20 cellular contexts compared by ENCODE assay signal in genomic region chr3:49769516-49769915, GRCh38. TPM values are rescaled to one million over a fixed set of nuclear protein-coding genes. Genes with fewer than 3 reads are reported as not detected.
A peak's percentile ranks its signal among the peaks of the same experiment; 100 is the strongest.
DNase-seq lines count a peak whose midpoint lies in the region; ATAC-seq and TF ChIP-seq lines count a peak whose summit lies in the region.
"Had no signal": no experiment of that assay in that cellular context is flagged by ENCODE, and none has a peak within 500 bp of the region (broad histone marks: within the 10 kb centered on the region; RNA-seq: fewer than 3 reads in every experiment).

No MANE protein-coding gene starts in this region.

- no peaks in the 10 kb centered on the region for H3K9me3 ChIP-seq in IMR-90 (ENCODE audit: control insufficient read depth, insufficient read depth, low read length)
- H3K9me3 ChIP-seq: Caco-2 had no signal

- TF ChIP-seq CTCF in activated CD8-positive, alpha-beta T cell treated with anti-CD3 and anti-CD28 coated beads for 36 hours (IDR thresholded peaks at IDR 0.05) = no peak
- TF ChIP-seq CTCF in IMR-90 (conservative IDR thresholded peaks at IDR 0.05; ENCODE audit: low read depth, low read length) (no peak), mesothelial cell of epicardium (IDR thresholded peaks at IDR 0.05; ENCODE audit: unreplicated experiment) (no peak)

- H3K4me1 ChIP-seq in IMR-90 (ENCODE audit: control insufficient read depth, insufficient read depth, low read length) = peaks cover 7% of the 10 kb centered on the region
- H3K4me1 ChIP-seq: Caco-2 had no signal

- H3K27me3 Mint-ChIP-seq in activated CD8-positive, alpha-beta T cell treated with anti-CD3 and anti-CD28 coated beads, Interleukin-2, amount 10 ng/mL, durations not matched to agents 7 days and 5 days (ENCODE audit: low read depth) = no peaks in the 10 kb centered on the region
- no peaks in the 10 kb centered on the region for H3K27me3 Mint-ChIP-seq in activated CD8-positive, alpha-beta T cell treated with anti-CD3 and anti-CD28 coated beads for 36 hours
- no peaks in the 10 kb centered on the region for H3K27me3 Mint-ChIP-seq in activated naive CD8-positive, alpha-beta T cell treated with anti-CD3 and anti-CD28 coated beads, Interleukin-2, amount 50 U/mL, for 24 hours
- H3K27me3 Mint-ChIP-seq in mesothelial cell of epicardium (ENCODE audit: low read depth) = no peaks in the 10 kb centered on the region

- H2BK15ac ChIP-seq in IMR-90 (ENCODE audit: low read depth, low read length) = no peak overlapping the region

- no peak for DNase-seq in activated CD8-positive, alpha-beta T cell treated with anti-CD3 and anti-CD28 coated beads, Interleukin-2, amount 10 ng/mL, durations not matched to agents 7 days and 5 days
- no peak for DNase-seq in activated CD8-positive, alpha-beta T cell treated with anti-CD3 and anti-CD28 coated beads for 36 hours
- peak; percentile 55 for DNase-seq in IMR-90
- DNase-seq in activated naive CD8-positive, alpha-beta T cell treated with anti-CD3 and anti-CD28 coated beads, Interleukin-2, amount 50 U/mL, for 24 hours = no peak
- no peak for DNase-seq in mesothelial cell of epicardium (ENCODE audit: low spot score in 2 of 2, unreplicated experiment in 2 of 2)
- no peak for DNase-seq in T-helper 1 cell
- DNase-seq in NCI-H748 treated with DMSO at 0.1 percent for 48 hours (lab: John Stamatoyannopoulos, UW) = no peak
- DNase-seq: Caco-2, DMS53, HCEC 1CT, NCI-H1436 treated with DMSO at 0.1 percent for 48 hours, NCI-H2107, NCI-H226, NCI-H526 had no signal

- POLR2A ChIA-PET in activated CD8-positive, alpha-beta T cell treated with anti-CD3 and anti-CD28 coated beads, Interleukin-2, amount 10 ng/mL, durations not matched to agents 7 days and 5 days (lab: Charles Lee) = no interaction called here
- POLR2A ChIA-PET in activated CD8-positive, alpha-beta T cell treated with anti-CD3 and anti-CD28 coated beads for 36 hours (lab: Charles Lee) = no interaction called here
- POLR2A ChIA-PET in IMR-90 (lab: Charles Lee; ENCODE audit: unreplicated experiment) = no interaction called here

- H3K9me1 ChIP-seq in IMR-90 (ENCODE audit: insufficient read depth, low read length) = peaks cover 3% of the 10 kb centered on the region; the same call in 1 of the 2 replicates

- no peak for TF ChIP-seq POLR2A in IMR-90 (IDR thresholded peaks at IDR 0.05; ENCODE audit: low read depth, low read length)

- BruUV-seq in IMR-90 (replicated peaks; lab: Mats Ljungman, UMichigan) = no TSS peak

- no peak overlapping the region for H3K23ac ChIP-seq in IMR-90 (ENCODE audit: low read depth, low read length)

- no peaks in the 10 kb centered on the region for H3K27me3 ChIP-seq in IMR-90 (ENCODE audit: control insufficient read depth, insufficient read depth, low read length)

- no peak overlapping the region for H2BK120ac ChIP-seq in IMR-90 (ENCODE audit: low read depth, low read length)

- H2BK20ac ChIP-seq in IMR-90 (ENCODE audit: low read depth, low read length) = no peak overlapping the region

- no peak overlapping the region for H3K9ac ChIP-seq in IMR-90 (ENCODE audit: low read depth, low read length)

- in situ Hi-C loops in IMR-90 (cut with MboI; ENCODE audit: low sequenced_read_pairs) = no loop called here

- dilution Hi-C loops in IMR-90 (cut with HindIII; ENCODE audit: low sequenced_read_pairs, unreplicated experiment) = no loop called here

- intact Hi-C loops in activated CD8-positive, alpha-beta T cell treated with anti-CD3 and anti-CD28 coated beads for 36 hours (cut with micrococcal nuclease) = no loop called here
- intact Hi-C loops in IMR-90 (cut with micrococcal nuclease) = no loop called here

- H2AFZ ChIP-seq in IMR-90 (replicated peaks; ENCODE audit: low read length, poor library complexity) = no peak overlapping the region

- H4K8ac ChIP-seq in IMR-90 (ENCODE audit: low read depth in 2 of 2, low read length in 2 of 2) = no peak overlapping the region

- H3K56ac ChIP-seq in IMR-90 (ENCODE audit: extremely low read depth, insufficient read depth, low read length) = no peak overlapping the region

- peaks cover 58% of the 10 kb centered on the region for H4K20me1 ChIP-seq in IMR-90 (ENCODE audit: insufficient read depth, low read length)

- no CpG with 5 or more reads among the region's 2 CpGs for WGBS in IMR-90 (ENCODE audit: extremely low coverage in 2 of 2, insufficient read length in 1 of 2), 2 experiments

- no peak overlapping the region for H2AK9ac ChIP-seq in IMR-90 (replicated peaks; ENCODE audit: low read depth, low read length, poor library complexity)

- peaks cover 4% of the 10 kb centered on the region; the same call in 1 of the 2 replicates for H3K36me3 ChIP-seq in IMR-90 (ENCODE audit: control insufficient read depth, insufficient read depth, low read length)

- H3K4me3 Mint-ChIP-seq in activated CD8-positive, alpha-beta T cell treated with anti-CD3 and anti-CD28 coated beads, Interleukin-2, amount 10 ng/mL, durations not matched to agents 7 days and 5 days = no peak overlapping the region
- H3K4me3 Mint-ChIP-seq in activated CD8-positive, alpha-beta T cell treated with anti-CD3 and anti-CD28 coated beads for 36 hours = no peak overlapping the region
- H3K4me3 Mint-ChIP-seq in activated naive CD8-positive, alpha-beta T cell treated with anti-CD3 and anti-CD28 coated beads, Interleukin-2, amount 50 U/mL, for 24 hours = no peak overlapping the region
- no peak overlapping the region for H3K4me3 Mint-ChIP-seq in mesothelial cell of epicardium
- H3K4me3 Mint-ChIP-seq: CD14-positive monocyte had no signal

- ATAC-seq in activated CD8-positive, alpha-beta T cell treated with anti-CD3 and anti-CD28 coated beads, Interleukin-2, amount 10 ng/mL, durations not matched to agents 7 days and 5 days = no peak
- ATAC-seq in activated CD8-positive, alpha-beta T cell treated with anti-CD3 and anti-CD28 coated beads for 36 hours = no peak
- peak; percentile 77 for ATAC-seq in IMR-90 (ENCODE audit: low read depth)
- peak; percentile 54 for ATAC-seq in activated naive CD8-positive, alpha-beta T cell treated with anti-CD3 and anti-CD28 coated beads, Interleukin-2, amount 50 U/mL, for 24 hours
- no peak for ATAC-seq in HG03442 (IDR thresholded peaks at IDR 0.05; ENCODE audit: unreplicated experiment)

- CTCF ChIA-PET in activated CD8-positive, alpha-beta T cell treated with anti-CD3 and anti-CD28 coated beads, Interleukin-2, amount 10 ng/mL, durations not matched to agents 7 days and 5 days (lab: Charles Lee) = interaction anchor here (1.7 kb wide), 1 partner anchor 70 kb away, joined by 6 read pairs; no protein-coding TSS in a partner anchor
- CTCF ChIA-PET in activated CD8-positive, alpha-beta T cell treated with anti-CD3 and anti-CD28 coated beads for 36 hours (lab: Charles Lee) = interaction anchor here (0.7 to 1.6 kb wide), 3 partner anchors 33 to 599 kb away, joined by 3 to 6 read pairs (median 4); partner anchors contain the start of genes INKA1 and KLHDC8B
- CTCF ChIA-PET in IMR-90 (lab: Yijun Ruan, JAX) = interaction anchor here (1.4 kb wide), 1 partner anchor 30 kb away, joined by 3 read pairs; the partner anchor contains the start of gene CDHR4

- peak overlapping the region; percentile 29; the same call in 1 of the 2 replicates for H3K18ac ChIP-seq in IMR-90 (ENCODE audit: low read depth, low read length)

- H3K36me3 Mint-ChIP-seq in activated CD8-positive, alpha-beta T cell treated with anti-CD3 and anti-CD28 coated beads, Interleukin-2, amount 10 ng/mL, durations not matched to agents 7 days and 5 days (ENCODE audit: low read depth) = peaks cover 6% of the 10 kb centered on the region
- H3K36me3 Mint-ChIP-seq in activated CD8-positive, alpha-beta T cell treated with anti-CD3 and anti-CD28 coated beads for 36 hours (ENCODE audit: low read depth) = peaks cover 8% of the 10 kb centered on the region
- H3K36me3 Mint-ChIP-seq in activated naive CD8-positive, alpha-beta T cell treated with anti-CD3 and anti-CD28 coated beads, Interleukin-2, amount 50 U/mL, for 24 hours (ENCODE audit: low read depth) = peaks cover 13% of the 10 kb centered on the region
- H3K36me3 Mint-ChIP-seq in mesothelial cell of epicardium = peaks cover 13% of the 10 kb centered on the region

- no peak overlapping the region for H2AK5ac ChIP-seq in IMR-90 (ENCODE audit: low read depth, low read length)

- no peak for TF ChIP-seq RAD21 in IMR-90 (IDR thresholded peaks at IDR 0.05; ENCODE audit: low read length)

- H3K79me1 ChIP-seq in IMR-90 (ENCODE audit: low read depth in 1 of 2, low read length in 2 of 2) = peaks cover 28 to 55% of the 10 kb centered on the region in 2 experiments

- no peak overlapping the region for H3K4ac ChIP-seq in IMR-90 (ENCODE audit: low read depth, low read length)

- H3K27ac ChIP-seq in IMR-90 (ENCODE audit: insufficient read depth, low read length) = no peak overlapping the region; the same call in 1 of the 2 replicates
- H3K27ac ChIP-seq: HL-60 had no signal

- H3K14ac ChIP-seq in IMR-90 (replicated peaks; ENCODE audit: low read depth, low read length) = no peak overlapping the region

- H3K4me3 ChIP-seq in IMR-90 (ENCODE audit: insufficient read depth, low read depth, low read length) = no peak overlapping the region
- H3K4me3 ChIP-seq: K562 had no signal

- H4K5ac ChIP-seq in IMR-90 (ENCODE audit: low read depth, low read length) = no peak overlapping the region

- no peaks in the 10 kb centered on the region for H3K9me3 Mint-ChIP-seq in activated CD8-positive, alpha-beta T cell treated with anti-CD3 and anti-CD28 coated beads, Interleukin-2, amount 10 ng/mL, durations not matched to agents 7 days and 5 days (ENCODE audit: insufficient read depth)
- no peaks in the 10 kb centered on the region for H3K9me3 Mint-ChIP-seq in activated CD8-positive, alpha-beta T cell treated with anti-CD3 and anti-CD28 coated beads for 36 hours
- H3K9me3 Mint-ChIP-seq in activated naive CD8-positive, alpha-beta T cell treated with anti-CD3 and anti-CD28 coated beads, Interleukin-2, amount 50 U/mL, for 24 hours = no peaks in the 10 kb centered on the region
- H3K9me3 Mint-ChIP-seq in mesothelial cell of epicardium = peaks cover 5% of the 10 kb centered on the region

- peak overlapping the region; percentile 65 for H2BK5ac ChIP-seq in IMR-90 (ENCODE audit: low read depth, low read length, poor library complexity, severe bottlenecking)

- H3K27ac Mint-ChIP-seq in activated CD8-positive, alpha-beta T cell treated with anti-CD3 and anti-CD28 coated beads, Interleukin-2, amount 10 ng/mL, durations not matched to agents 7 days and 5 days = peak overlapping the region; percentile 14
- H3K27ac Mint-ChIP-seq in activated CD8-positive, alpha-beta T cell treated with anti-CD3 and anti-CD28 coated beads for 36 hours = no peak overlapping the region
- H3K27ac Mint-ChIP-seq in activated naive CD8-positive, alpha-beta T cell treated with anti-CD3 and anti-CD28 coated beads, Interleukin-2, amount 50 U/mL, for 24 hours = no peak overlapping the region
- H3K27ac Mint-ChIP-seq in mesothelial cell of epicardium = peak overlapping the region; percentile 18

- no peak overlapping the region for H3K4me2 ChIP-seq in IMR-90 (ENCODE audit: low read depth, low read length)

- H3K4me1 Mint-ChIP-seq in activated CD8-positive, alpha-beta T cell treated with anti-CD3 and anti-CD28 coated beads, Interleukin-2, amount 10 ng/mL, durations not matched to agents 7 days and 5 days (ENCODE audit: low read depth) = peaks cover 3% of the 10 kb centered on the region
- H3K4me1 Mint-ChIP-seq in activated CD8-positive, alpha-beta T cell treated with anti-CD3 and anti-CD28 coated beads for 36 hours (ENCODE audit: low read depth) = peaks cover 41% of the 10 kb centered on the region
- peaks cover 21% of the 10 kb centered on the region for H3K4me1 Mint-ChIP-seq in activated naive CD8-positive, alpha-beta T cell treated with anti-CD3 and anti-CD28 coated beads, Interleukin-2, amount 50 U/mL, for 24 hours
- no peaks in the 10 kb centered on the region for H3K4me1 Mint-ChIP-seq in mesothelial cell of epicardium
- H3K4me1 Mint-ChIP-seq: CD14-positive monocyte had no signal

- no peak overlapping the region for H4K91ac ChIP-seq in IMR-90 (ENCODE audit: insufficient read depth, low read depth, low read length)

RNA-seq across cellular contexts. Expression of gene IP6K1, which starts 16.8 kb away (rescaled TPM):
- 10 to 100 TPM; 37.7 to 38.1 TPM for total RNA-seq in activated CD8-positive, alpha-beta T cell treated with anti-CD3 and anti-CD28 coated beads, Interleukin-2, amount 10 ng/mL, durations not matched to agents 7 days and 5 days
- 10 to 100 TPM; 23.5 to 24.2 TPM for total RNA-seq in activated CD8-positive, alpha-beta T cell treated with anti-CD3 and anti-CD28 coated beads for 36 hours
- total RNA-seq in IMR-90 (2012; rRNA removed) (28.6 and 28.7 TPM in 2 replicates), mesothelial cell of epicardium (41.7 to 46.4 TPM (median 46.4 TPM) in 3 replicates)
- polyA plus RNA-seq in IMR-90 (2012; rRNA removed) = 28.3 and 31.2 TPM in 2 replicates
- polyA plus RNA-seq in IMR-90 (2012; cell fraction: cytosol; rRNA removed) = 21.4 and 28.9 TPM in 2 replicates
- polyA plus RNA-seq in IMR-90 (2012; cell fraction: nucleus; rRNA removed; ENCODE audit: low replicate concordance) = 31.3 and 54.5 TPM in 2 replicates

RNA-seq across cellular contexts. Expression of gene CDHR4, which starts 30.2 kb away (rescaled TPM):
- not detected for total RNA-seq in activated CD8-positive, alpha-beta T cell treated with anti-CD3 and anti-CD28 coated beads, Interleukin-2, amount 10 ng/mL, durations not matched to agents 7 days and 5 days
- not detected for total RNA-seq in activated CD8-positive, alpha-beta T cell treated with anti-CD3 and anti-CD28 coated beads for 36 hours
- total RNA-seq in IMR-90 (2012; rRNA removed) (not detected in 2 replicates), mesothelial cell of epicardium (0.27 to 0.42 TPM in 2 of 3 replicates, not detected in the other)
- polyA plus RNA-seq in IMR-90 (2012; rRNA removed) = 0.07 TPM in 1 of 2 replicates, not detected in the other
- polyA plus RNA-seq in IMR-90 (2012; cell fraction: cytosol; rRNA removed) = 0.03 TPM in 1 of 2 replicates, not detected in the other
- 0.76 and 2.0 TPM in 2 replicates for polyA plus RNA-seq in IMR-90 (2012; cell fraction: nucleus; rRNA removed; ENCODE audit: low replicate concordance)
- total RNA-seq: A172, Caco-2, G401, K562 had no signal
- polyA plus RNA-seq: CD14-positive monocyte had no signal

RNA-seq across cellular contexts. Expression of gene INKA1, which starts 33.5 kb away (rescaled TPM):
- 1 to 10 TPM; 1.3 to 2.2 TPM for total RNA-seq in activated CD8-positive, alpha-beta T cell treated with anti-CD3 and anti-CD28 coated beads, Interleukin-2, amount 10 ng/mL, durations not matched to agents 7 days and 5 days
- total RNA-seq in activated CD8-positive, alpha-beta T cell treated with anti-CD3 and anti-CD28 coated beads for 36 hours = 1 to 10 TPM; 1.8 to 2.8 TPM
- total RNA-seq in IMR-90 (2012; rRNA removed) (2.3 and 2.8 TPM in 2 replicates), mesothelial cell of epicardium (7.7 to 9.4 TPM (median 8.4 TPM) in 3 replicates)
- polyA plus RNA-seq in IMR-90 (2012; rRNA removed) = 4.5 and 5.4 TPM in 2 replicates
- polyA plus RNA-seq in IMR-90 (2012; cell fraction: cytosol; rRNA removed) = 3.7 and 5.2 TPM in 2 replicates
- polyA plus RNA-seq in IMR-90 (2012; cell fraction: nucleus; rRNA removed; ENCODE audit: low replicate concordance) = 1.5 and 3.6 TPM in 2 replicates
- total RNA-seq: Caco-2 had no signal

RNA-seq across cellular contexts. Expression of gene UBA7, which starts 44.2 kb away (rescaled TPM):
- total RNA-seq in activated CD8-positive, alpha-beta T cell treated with anti-CD3 and anti-CD28 coated beads, Interleukin-2, amount 10 ng/mL, durations not matched to agents 7 days and 5 days = 100 to 1,000 TPM; 187 to 208 TPM
- 10 to 100 TPM; 69.9 to 72.3 TPM for total RNA-seq in activated CD8-positive, alpha-beta T cell treated with anti-CD3 and anti-CD28 coated beads for 36 hours
- total RNA-seq in IMR-90 (2012; rRNA removed) (15.3 and 18.6 TPM in 2 replicates), mesothelial cell of epicardium (133 to 144 TPM (median 139 TPM) in 3 replicates)
- polyA plus RNA-seq in IMR-90 (2012; rRNA removed) = 57.0 and 57.8 TPM in 2 replicates
- polyA plus RNA-seq in IMR-90 (2012; cell fraction: cytosol; rRNA removed) = 15.4 and 23.7 TPM in 2 replicates
- polyA plus RNA-seq in IMR-90 (2012; cell fraction: nucleus; rRNA removed; ENCODE audit: low replicate concordance) = 627 and 1,170 TPM in 2 replicates

RNA-seq across cellular contexts. Expression of gene GMPPB, which starts 45.8 kb away (rescaled TPM):
- 10 to 100 TPM; 50.4 to 53.0 TPM for total RNA-seq in activated CD8-positive, alpha-beta T cell treated with anti-CD3 and anti-CD28 coated beads, Interleukin-2, amount 10 ng/mL, durations not matched to agents 7 days and 5 days
- total RNA-seq in activated CD8-positive, alpha-beta T cell treated with anti-CD3 and anti-CD28 coated beads for 36 hours = 10 to 100 TPM; 34.7 to 35.2 TPM
- 35.8 and 37.3 TPM in 2 replicates for total RNA-seq in IMR-90 (2012; rRNA removed)
- polyA plus RNA-seq in IMR-90 (2012; rRNA removed) = 27.9 and 29.5 TPM in 2 replicates
- 20.4 and 33.3 TPM in 2 replicates for polyA plus RNA-seq in IMR-90 (2012; cell fraction: cytosol; rRNA removed)
- polyA plus RNA-seq in IMR-90 (2012; cell fraction: nucleus; rRNA removed; ENCODE audit: low replicate concordance) = 39.1 and 75.9 TPM in 2 replicates
- 32.3 to 33.9 TPM (median 32.7 TPM) in 3 replicates for total RNA-seq in mesothelial cell of epicardium

Comparison
In these comparisons a context has a peak if more than half of its experiments do, and no peak if none do; other contexts are left out.
1. H3K27ac Mint-ChIP-seq: peak in activated CD8-positive, alpha-beta T cell treated with anti-CD3 and anti-CD28 coated beads, Interleukin-2, amount 10 ng/mL, durations not matched to agents 7 days and 5 days (single experiment) and mesothelial cell of epicardium (single experiment); none in activated CD8-positive, alpha-beta T cell treated with anti-CD3 and anti-CD28 coated beads for 36 hours (single experiment) and activated naive CD8-positive, alpha-beta T cell treated with anti-CD3 and anti-CD28 coated beads, Interleukin-2, amount 50 U/mL, for 24 hours (single experiment).
2. ATAC-seq: peak in IMR-90 (single experiment) and activated naive CD8-positive, alpha-beta T cell treated with anti-CD3 and anti-CD28 coated beads, Interleukin-2, amount 50 U/mL, for 24 hours (single experiment); none in activated CD8-positive, alpha-beta T cell treated with anti-CD3 and anti-CD28 coated beads, Interleukin-2, amount 10 ng/mL, durations not matched to agents 7 days and 5 days (single experiment), activated CD8-positive, alpha-beta T cell treated with anti-CD3 and anti-CD28 coated beads for 36 hours (single experiment) and HG03442 (single experiment).